15 cellular contexts compared by ENCODE assay signal in genomic region chr16:72850863-72851262, GRCh38.
DNase-seq lines count a peak whose midpoint lies in the region; ATAC-seq, FAIRE-seq and TF ChIP-seq lines count a peak whose summit lies in the region.
"Had no signal": no experiment of that assay in that cellular context is flagged by ENCODE, and none has a peak within 500 bp of the region (broad histone marks: within the 10 kb centered on the region; RNA-seq: fewer than 3 reads in every experiment).

No MANE protein-coding gene starts in this region.

- H4K20me1 ChIP-seq in endothelial cell of umbilical vein (replicated peaks; ENCODE audit: control insufficient read depth, extremely low read depth, insufficient read depth, low read length): no peaks in the 10 kb centered on the region

- no peaks in the 10 kb centered on the region for H3K79me2 ChIP-seq in endothelial cell of umbilical vein (ENCODE audit: control insufficient read depth, insufficient read depth, low read length)

- BruUV-seq in endothelial cell of umbilical vein (replicated peaks; lab: Mats Ljungman, UMichigan): no TSS peak

- H3K4me1 ChIP-seq in endothelial cell of umbilical vein (ENCODE audit: control insufficient read depth, extremely low read depth, insufficient read depth, low read length): peaks cover 22% of the 10 kb centered on the region
- H3K4me1 ChIP-seq in mesenchymal stem cell (ENCODE audit: control insufficient read depth, insufficient read depth, low read depth, low read length): peaks cover 22% of the 10 kb centered on the region
- peaks cover 11 to 27% (median 16%) of the 10 kb centered on the region in 4 donors for H3K4me1 ChIP-seq in transverse colon

- no peak overlapping the region for H3K4ac ChIP-seq in mesenchymal stem cell (ENCODE audit: low read depth in 1 of 2, low read length in 2 of 2)

- POLR2A ChIA-PET in endothelial cell of umbilical vein (lab: Charles Lee) (no interaction called here), GM10248 (lab: Yijun Ruan, JAX) (no interaction called here)
- POLR2A ChIA-PET in activated CD4-positive, alpha-beta T cell treated with anti-CD3 and anti-CD28 coated beads for 36 hours (lab: Charles Lee): interaction anchor here (0.6 kb wide), 1 partner anchor 328 kb away, joined by 7 read pairs; no protein-coding TSS in a partner anchor

- H3K4me2 ChIP-seq in endothelial cell of umbilical vein (ENCODE audit: insufficient read depth, low read length) (no peak overlapping the region), mesenchymal stem cell (ENCODE audit: low read length, poor library complexity, severe bottlenecking) (no peak overlapping the region)

- intact Hi-C loops in endothelial cell of umbilical vein (cut with micrococcal nuclease) (no loop called here), transverse colon (cut with DNase I; ENCODE audit: low total_unique reads) (no loop called here)
- intact Hi-C loops in activated CD4-positive, alpha-beta T cell treated with anti-CD3 and anti-CD28 coated beads for 36 hours (cut with DNase I, micrococcal nuclease): no loop called here

- dilution Hi-C loops in endothelial cell of umbilical vein (cut with MboI; ENCODE audit: extremely low pct_ligation_motif_present, low sequenced_read_pairs): no loop called here

- H3K27ac ChIP-seq in endothelial cell of umbilical vein (ENCODE audit: insufficient read depth, low read depth, low read length) (no peak overlapping the region), mesenchymal stem cell (ENCODE audit: low read length, poor library complexity, severe bottlenecking) (no peak overlapping the region), transverse colon (peak overlapping the region; percentile 48 to 69 (median 58))

- H3K4me3 Mint-ChIP-seq in HFFc6: peak overlapping the region; percentile 29
- no peak overlapping the region for H3K4me3 Mint-ChIP-seq in activated CD4-positive, alpha-beta T cell treated with anti-CD3 and anti-CD28 coated beads for 36 hours
- H3K4me3 Mint-ChIP-seq: activated naive CD4-positive, alpha-beta T cell treated with anti-CD3 and anti-CD28 coated beads, Interleukin-2, amount 50 U/mL, for 24 hours; dendritic cell treated with granulocyte-macrophage colony-stimulating factor and Interleukin-4, amounts not matched to agents 40 ng/mL and 50 ng/mL, for 4 days had no signal

- H2BK15ac ChIP-seq in mesenchymal stem cell (ENCODE audit: low read depth, poor library complexity, severe bottlenecking): no peak overlapping the region

- CTCF ChIA-PET in endothelial cell of umbilical vein (lab: Charles Lee) (interaction anchor here (1.3 kb wide), 1 partner anchor 18 kb away, joined by 8 read pairs; no protein-coding TSS in a partner anchor), GM10248 (lab: Yijun Ruan, JAX) (interaction anchor here (1.1 to 9.4 kb wide), 2 partner anchors 16 to 55 kb away, joined by 3 to 94 read pairs; no protein-coding TSS in a partner anchor)
- CTCF ChIA-PET in activated CD4-positive, alpha-beta T cell treated with anti-CD3 and anti-CD28 coated beads for 36 hours (lab: Charles Lee): interaction anchor here (1.0 kb wide), 1 partner anchor 9 kb away, joined by 3 read pairs; no protein-coding TSS in a partner anchor

- no peak for TF ChIP-seq CTCF in HFFc6 (IDR thresholded peaks at IDR 0.05)
- TF ChIP-seq CTCF in endothelial cell of umbilical vein (IDR thresholded peaks at IDR 0.05; ENCODE audit: extremely low read depth in 1 of 2, insufficient read depth in 1 of 2, low read depth in 1 of 2, low read length in 2 of 2): no peak
- TF ChIP-seq CTCF in transverse colon (IDR thresholded peaks at IDR 0.05): no peak
- TF ChIP-seq CTCF in GM10248 (IDR thresholded peaks at IDR 0.05; ENCODE audit: control extremely low read depth, extremely low read depth, low read depth, missing control alignments): no peak

- H3K14ac ChIP-seq in mesenchymal stem cell (ENCODE audit: low read length in 2 of 2): peak overlapping the region in 1 of 2 experiments; percentile 33

- DNase-seq in HFFc6: peak; percentile 16
- DNase-seq in endothelial cell of umbilical vein (ENCODE audit: low read depth, low spot score): peak; percentile 67
- DNase-seq in mesenchymal stem cell: peak; percentile 87
- no peak for DNase-seq in transverse colon
- DNase-seq in GM10248 (ENCODE audit: extremely low spot score): no peak
- DNase-seq in activated CD4-positive, alpha-beta T cell treated with anti-CD3 and anti-CD28 coated beads for 36 hours: no peak
- DNase-seq: KBM-7; NCI-H1436 treated with DMSO at 0.1 percent for 48 hours; NCI-H526 treated with DMSO at 0.1 percent for 48 hours; stimulated activated naive CD4-positive, alpha-beta T cell treated with Interleukin-2 at 50 U/mL for 16 hours had no signal

- H3K27me3 Mint-ChIP-seq in HFFc6 (ENCODE audit: insufficient read depth): peaks cover 6% of the 10 kb centered on the region
- no peaks in the 10 kb centered on the region for H3K27me3 Mint-ChIP-seq in activated CD4-positive, alpha-beta T cell treated with anti-CD3 and anti-CD28 coated beads for 36 hours
- H3K27me3 Mint-ChIP-seq: activated naive CD4-positive, alpha-beta T cell treated with anti-CD3 and anti-CD28 coated beads, Interleukin-2, amount 50 U/mL, for 24 hours had no signal

- H3K4me3 ChIP-seq in endothelial cell of umbilical vein (replicated peaks in 1 of 3; ENCODE audit: insufficient read depth in 1 of 3, low read depth in 1 of 3, low read length in 3 of 3) (no peak overlapping the region), mesenchymal stem cell (ENCODE audit: insufficient read depth in 1 of 2, low read depth in 1 of 2, low read length in 2 of 2) (no peak overlapping the region), transverse colon (no peak overlapping the region)

- no peaks in the 10 kb centered on the region for H3K9me3 Mint-ChIP-seq in HFFc6
- H3K9me3 Mint-ChIP-seq in activated CD4-positive, alpha-beta T cell treated with anti-CD3 and anti-CD28 coated beads for 36 hours (ENCODE audit: low read depth): no peaks in the 10 kb centered on the region
- H3K9me3 Mint-ChIP-seq: activated naive CD4-positive, alpha-beta T cell treated with anti-CD3 and anti-CD28 coated beads, Interleukin-2, amount 50 U/mL, for 24 hours; dendritic cell treated with granulocyte-macrophage colony-stimulating factor and Interleukin-4, amounts not matched to agents 40 ng/mL and 50 ng/mL, for 4 days had no signal

- no peak overlapping the region for H2BK5ac ChIP-seq in mesenchymal stem cell (ENCODE audit: low read depth, low read length, poor library complexity, severe bottlenecking)

- no peak for TF ChIP-seq POLR2A in endothelial cell of umbilical vein (IDR thresholded peaks at IDR 0.05; ENCODE audit: low read depth, low read length)
- no peak for TF ChIP-seq POLR2A in transverse colon (IDR thresholded peaks at IDR 0.05)

- H4K91ac ChIP-seq in mesenchymal stem cell (ENCODE audit: low read length): no peak overlapping the region

- no peak overlapping the region for H3K23ac ChIP-seq in mesenchymal stem cell (ENCODE audit: low read length in 2 of 2)

- H4K8ac ChIP-seq in mesenchymal stem cell (ENCODE audit: low read length): peak overlapping the region; percentile 40

- H3K79me1 ChIP-seq in mesenchymal stem cell (replicated peaks; ENCODE audit: low read length, poor library complexity, severe bottlenecking): peaks cover 9% of the 10 kb centered on the region

- H3K27me3 ChIP-seq in endothelial cell of umbilical vein (ENCODE audit: control insufficient read depth in 2 of 2, insufficient read depth in 2 of 2, low read length in 2 of 2) (no peaks in the 10 kb centered on the region), mesenchymal stem cell (ENCODE audit: control insufficient read depth in 1 of 2, insufficient read depth in 1 of 2, low read length in 2 of 2) (no peaks in the 10 kb centered on the region), transverse colon (no peaks in the 10 kb centered on the region)

- 53% methylated on average over 5 of the region's 6 CpGs for WGBS in mesenchymal stem cell
- WGBS in transverse colon (ENCODE audit: low coverage in 1 of 2), 2 donors: 69 to 70% methylated on average over 4 to 6 of the region's 6 CpGs

- H3K27ac Mint-ChIP-seq in HFFc6: peak overlapping the region; percentile 96
- no peak overlapping the region for H3K27ac Mint-ChIP-seq in activated CD4-positive, alpha-beta T cell treated with anti-CD3 and anti-CD28 coated beads for 36 hours
- H3K27ac Mint-ChIP-seq: activated naive CD4-positive, alpha-beta T cell treated with anti-CD3 and anti-CD28 coated beads, Interleukin-2, amount 50 U/mL, for 24 hours; dendritic cell treated with granulocyte-macrophage colony-stimulating factor and Interleukin-4, amounts not matched to agents 40 ng/mL and 50 ng/mL, for 4 days; progenitor cell of endocrine pancreas had no signal

- no peak overlapping the region for H3K9ac ChIP-seq in endothelial cell of umbilical vein (replicated peaks; ENCODE audit: extremely low read depth, insufficient read depth, low read length)
- no peak overlapping the region for H3K9ac ChIP-seq in mesenchymal stem cell (ENCODE audit: low read length)

- peak overlapping the region in 1 of 2 experiments; percentile 11 for H2BK12ac ChIP-seq in mesenchymal stem cell (ENCODE audit: low read length in 2 of 2)

- no peak for FAIRE-seq in endothelial cell of umbilical vein (lab: Jason Lieb, UNC)
- FAIRE-seq: TTC549 had no signal

- H3K36me3 Mint-ChIP-seq in HFFc6 (ENCODE audit: low read depth): peaks cover 18% of the 10 kb centered on the region
- no peaks in the 10 kb centered on the region for H3K36me3 Mint-ChIP-seq in activated CD4-positive, alpha-beta T cell treated with anti-CD3 and anti-CD28 coated beads for 36 hours (ENCODE audit: low read depth)
- H3K36me3 Mint-ChIP-seq: activated naive CD4-positive, alpha-beta T cell treated with anti-CD3 and anti-CD28 coated beads, Interleukin-2, amount 50 U/mL, for 24 hours had no signal

- H3K36me3 ChIP-seq in endothelial cell of umbilical vein (ENCODE audit: control insufficient read depth in 2 of 2, extremely low read depth in 1 of 2, insufficient read depth in 2 of 2, low read length in 2 of 2) (no peaks in the 10 kb centered on the region), mesenchymal stem cell (ENCODE audit: control insufficient read depth in 1 of 2, insufficient read depth in 2 of 2, low read depth in 1 of 2, low read length in 2 of 2) (no peaks in the 10 kb centered on the region), transverse colon (no peaks in the 10 kb centered on the region)

- H3K9me3 ChIP-seq in endothelial cell of umbilical vein (replicated peaks; ENCODE audit: control insufficient read depth, insufficient read depth, low read length): no peaks in the 10 kb centered on the region
- no peaks in the 10 kb centered on the region for H3K9me3 ChIP-seq in mesenchymal stem cell (ENCODE audit: control insufficient read depth, low read length)
- no peaks in the 10 kb centered on the region for H3K9me3 ChIP-seq in transverse colon

- peaks cover 42% of the 10 kb centered on the region for H3K4me1 Mint-ChIP-seq in HFFc6 (ENCODE audit: low read depth)
- no peaks in the 10 kb centered on the region for H3K4me1 Mint-ChIP-seq in activated CD4-positive, alpha-beta T cell treated with anti-CD3 and anti-CD28 coated beads for 36 hours

- no peaks in the 10 kb centered on the region for H3K9me1 ChIP-seq in endothelial cell of umbilical vein (replicated peaks; ENCODE audit: control insufficient read depth, extremely low read depth, insufficient read depth, low read length)

- H3K18ac ChIP-seq in mesenchymal stem cell (ENCODE audit: low read depth in 1 of 2, low read length in 2 of 2): no peak overlapping the region

- no peak overlapping the region for H2AK5ac ChIP-seq in mesenchymal stem cell (ENCODE audit: low read length, severe bottlenecking)

- ATAC-seq in GM19023 (IDR thresholded peaks at IDR 0.05; ENCODE audit: unreplicated experiment): no peak
- no peak for ATAC-seq in activated CD4-positive, alpha-beta T cell treated with anti-CD3 and anti-CD28 coated beads for 36 hours

- no peak for TF ChIP-seq EP300 in transverse colon (IDR thresholded peaks at IDR 0.05; ENCODE audit: low read depth)

- in situ Hi-C loops in transverse colon (cut with MboI; ENCODE audit: low pct_ligation_motif_present in 1 of 4, low pct_unique_long_range_greater_than_20kb in 1 of 4, low sequenced_read_pairs in 3 of 4): no loop called here

- H2AFZ ChIP-seq in endothelial cell of umbilical vein (ENCODE audit: low read depth, low read length) (no peak overlapping the region), mesenchymal stem cell (ENCODE audit: low read depth, low read length) (no peak overlapping the region)

- no peak overlapping the region for H2BK120ac ChIP-seq in mesenchymal stem cell (ENCODE audit: low read depth, low read length)

Comparison
In these comparisons a context has a peak if more than half of its experiments do, and no peak if none do; other contexts are left out.
1. DNase-seq: peak in HFFc6 (single experiment), endothelial cell of umbilical vein (single experiment) and mesenchymal stem cell (single experiment); none in transverse colon (single experiment), GM10248 (single experiment) and activated CD4-positive, alpha-beta T cell treated with anti-CD3 and anti-CD28 coated beads for 36 hours (single experiment).
2. H3K27ac ChIP-seq: peak in transverse colon (4 of 4); none in endothelial cell of umbilical vein (single experiment) and mesenchymal stem cell (single experiment).